Comparison of ENCODE assay signal across 8 cellular contexts in genomic region chr1:77978969-77979838, GRCh38. TPM values are rescaled to one million over a fixed set of nuclear protein-coding genes. Genes with fewer than 3 reads are reported as not detected.
DNase-seq lines count a peak whose midpoint lies in the region; ATAC-seq and TF ChIP-seq lines count a peak whose summit lies in the region.

TSS of gene FUBP1 (minus strand) at chr1:77979072. CDS start at chr1:77979004, 68 bp downstream.

- H3K9me3 Mint-ChIP-seq in activated CD4-positive, alpha-beta T cell treated with anti-CD3 and anti-CD28 coated beads for 36 hours (ENCODE audit: low read depth): no peaks in the 10 kb centered on the region

- H3K36me3 ChIP-seq in BJ (ENCODE audit: control insufficient read depth, insufficient read depth, low read length) (no peaks in the 10 kb centered on the region), colonic mucosa (peaks cover 3% of the 10 kb centered on the region)

- no peaks in the 10 kb centered on the region for H3K9me3 ChIP-seq in colonic mucosa

- no peaks in the 10 kb centered on the region for H3K27me3 Mint-ChIP-seq in activated CD4-positive, alpha-beta T cell treated with anti-CD3 and anti-CD28 coated beads for 36 hours

- POLR2A ChIA-PET in BJ (lab: Charles Lee): interaction anchor here (0.7 to 1.7 kb wide), 3 partner anchors 26 to 235 kb away, joined by 3 to 12 read pairs (median 9); partner anchors contain the start of gene DNAJB4
- POLR2A ChIA-PET in activated CD4-positive, alpha-beta T cell treated with anti-CD3 and anti-CD28 coated beads for 36 hours (lab: Charles Lee): interaction anchor here (0.6 to 9.3 kb wide), 13 partner anchors 12 to 200 kb away, joined by 3 to 297 read pairs (median 6); partner anchors contain the start of genes DNAJB4 and MIGA1

- H3K9ac ChIP-seq in colonic mucosa (ENCODE audit: low read depth in 2 of 2, low read length in 2 of 2): peak within 1 kb of the TSS; percentile 78 to 95

- CTCF ChIA-PET in BJ (lab: Yijun Ruan, JAX): interaction anchor here (0.7 to 1.2 kb wide), 6 partner anchors 9 to 135 kb away, joined by 3 to 9 read pairs (median 4); no protein-coding TSS in a partner anchor
- CTCF ChIA-PET in activated CD4-positive, alpha-beta T cell treated with anti-CD3 and anti-CD28 coated beads for 36 hours (lab: Charles Lee): interaction anchor here (0.6 to 5.5 kb wide), 12 partner anchors 11 to 697 kb away, joined by 3 to 55 read pairs (median 3); partner anchors contain the start of genes DNAJB4 and USP33

- peak; percentile 72 for ATAC-seq in HG03442 (IDR thresholded peaks at IDR 0.05; ENCODE audit: unreplicated experiment)
- ATAC-seq in activated CD4-positive, alpha-beta T cell treated with anti-CD3 and anti-CD28 coated beads for 36 hours: peak; percentile 81

- peak; percentile 82 for TF ChIP-seq CTCF in BJ (IDR thresholded peaks at IDR 0.05; ENCODE audit: insufficient read depth, low read depth, low read length)
- peak; percentile 84 for TF ChIP-seq CTCF in colonic mucosa (IDR thresholded peaks at IDR 0.05)

- intact Hi-C loops in activated CD4-positive, alpha-beta T cell treated with anti-CD3 and anti-CD28 coated beads for 36 hours (cut with DNase I, micrococcal nuclease): loop anchor here (1.0 to 10.0 kb wide), 13 partner anchors 25 to 764 kb away; partner anchors contain the start of genes MIGA1 (in 2 of the 2), DNAJB4 (in 1 of the 2), IFI44L (in 1 of the 2) and PIGK (in 1 of the 2)
- intact Hi-C loops in colonic mucosa (cut with DNase I): loop anchor here (10.0 kb wide), 1 partner anchor 136 kb away; no protein-coding TSS in a partner anchor

- H3K27ac Mint-ChIP-seq in activated CD4-positive, alpha-beta T cell treated with anti-CD3 and anti-CD28 coated beads for 36 hours: no peak within 1 kb of the TSS

- peaks cover 34% of the 10 kb centered on the region for H3K36me3 Mint-ChIP-seq in activated CD4-positive, alpha-beta T cell treated with anti-CD3 and anti-CD28 coated beads for 36 hours (ENCODE audit: low read depth)

- peaks cover 14% of the 10 kb centered on the region for H3K4me1 ChIP-seq in colonic mucosa

- peaks cover 47% of the 10 kb centered on the region for H3K4me1 Mint-ChIP-seq in activated CD4-positive, alpha-beta T cell treated with anti-CD3 and anti-CD28 coated beads for 36 hours

- no peak within 1 kb of the TSS for H3K4me3 Mint-ChIP-seq in activated CD4-positive, alpha-beta T cell treated with anti-CD3 and anti-CD28 coated beads for 36 hours

- H3K27me3 ChIP-seq in BJ (ENCODE audit: control insufficient read depth, insufficient read depth, low read length): no peaks in the 10 kb centered on the region
- no peaks in the 10 kb centered on the region for H3K27me3 ChIP-seq in colonic mucosa

- H3K4me3 ChIP-seq in BJ (ENCODE audit: low read depth, low read length): peak within 1 kb of the TSS; percentile 81
- H3K4me3 ChIP-seq in colonic mucosa: peak within 1 kb of the TSS; percentile 58

- peak within 1 kb of the TSS; percentile 98 for H3K27ac ChIP-seq in colonic mucosa

- peak; percentile 94 for DNase-seq in BJ (ENCODE audit: low read depth)
- DNase-seq in GM19238 (ENCODE audit: insufficient read length, low spot score): peak; percentile 55
- DNase-seq in NCI-H510A treated with DMSO at 0.1 percent for 48 hours (lab: John Stamatoyannopoulos, UW): peak; percentile 99
- peak; percentile 97 for DNase-seq in activated CD4-positive, alpha-beta T cell treated with anti-CD3 and anti-CD28 coated beads for 36 hours
- DNase-seq in colonic mucosa: peak; percentile 97
- DNase-seq in left kidney (ENCODE audit: low read depth, low spot score): peak; percentile 100
- DNase-seq in stimulated activated CD4-positive, alpha-beta T cell treated with anti-CD3 and anti-CD28 coated beads, Interleukin-2, amount 100 ng/mL, for 24 hours: peak; percentile 93 to 94

RNA-seq across cellular contexts. Expression of gene FUBP1, which starts in this region (rescaled TPM):
- polyA plus RNA-seq in BJ (2011; rRNA removed): 79.0 and 96.2 TPM in 2 replicates
- polyA minus RNA-seq in BJ (2011; rRNA and poly(A)+ RNA removed): 66.0 and 109 TPM in 2 replicates
- 100 to 1,000 TPM; 240 to 258 TPM for total RNA-seq in activated CD4-positive, alpha-beta T cell treated with anti-CD3 and anti-CD28 coated beads for 36 hours
- 100 to 1,000 TPM in 1 of 2 donors, 10 to 100 TPM in 1; 81.1 to 118 TPM for total RNA-seq in colonic mucosa

Comparison
In these comparisons a context has a peak if more than half of its experiments do, and no peak if none do; other contexts are left out.
1. Peak in every context shown above with its lines: DNase-seq, ATAC-seq, H3K4me3 ChIP-seq and H3K27ac ChIP-seq.